1 cellular context compared by ENCODE assay signal in the genomic region with DNA sequence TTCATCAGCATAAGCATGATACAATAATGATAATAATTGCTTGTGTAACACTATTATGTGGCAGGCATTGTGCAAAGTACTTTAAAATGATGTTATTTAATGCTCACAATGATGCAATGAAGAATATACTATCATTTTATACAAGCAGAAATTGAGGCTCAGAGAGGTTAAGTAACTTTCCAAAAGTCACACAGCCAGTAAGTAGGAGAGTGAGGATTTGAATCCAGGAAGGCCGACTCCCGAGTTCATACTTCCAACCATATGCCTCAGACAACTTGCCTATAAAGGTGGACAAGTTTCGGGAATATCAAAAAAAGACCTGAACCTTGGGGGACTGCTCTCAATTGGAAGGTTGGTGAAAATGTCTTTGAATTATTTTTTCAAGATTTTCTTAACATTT.
TF ChIP-seq lines count a peak whose summit lies in the region.

No MANE protein-coding gene starts in this region.

TF ChIP-seq in K562, 482 proteins besides CTCF, POLR2A, EP300 and RAD21 (continued from another document):
- TF ChIP-seq, protein P1, sequence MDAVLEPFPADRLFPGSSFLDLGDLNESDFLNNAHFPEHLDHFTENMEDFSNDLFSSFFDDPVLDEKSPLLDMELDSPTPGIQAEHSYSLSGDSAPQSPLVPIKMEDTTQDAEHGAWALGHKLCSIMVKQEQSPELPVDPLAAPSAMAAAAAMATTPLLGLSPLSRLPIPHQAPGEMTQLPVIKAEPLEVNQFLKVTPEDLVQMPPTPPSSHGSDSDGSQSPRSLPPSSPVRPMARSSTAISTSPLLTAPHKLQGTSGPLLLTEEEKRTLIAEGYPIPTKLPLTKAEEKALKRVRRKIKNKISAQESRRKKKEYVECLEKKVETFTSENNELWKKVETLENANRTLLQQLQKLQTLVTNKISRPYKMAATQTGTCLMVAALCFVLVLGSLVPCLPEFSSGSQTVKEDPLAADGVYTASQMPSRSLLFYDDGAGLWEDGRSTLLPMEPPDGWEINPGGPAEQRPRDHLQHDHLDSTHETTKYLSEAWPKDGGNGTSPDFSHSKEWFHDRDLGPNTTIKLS (IDR thresholded peaks at IDR 0.05; ENCODE audit: borderline replicate concordance, low read depth): no peak
